16 cellular contexts compared by ENCODE assay signal in genomic region chr22:49899530-49899929, GRCh38. TPM values are rescaled to one million over a fixed set of nuclear protein-coding genes. Genes with fewer than 3 reads are reported as not detected.
A peak's percentile ranks its signal among the peaks of the same experiment; 100 is the strongest.
DNase-seq lines count a peak whose midpoint lies in the region; ATAC-seq, FAIRE-seq and TF ChIP-seq lines count a peak whose summit lies in the region.
"Had no signal": no experiment of that assay in that cellular context is flagged by ENCODE, and none has a peak within 500 bp of the region (broad histone marks: within the 10 kb centered on the region; RNA-seq: fewer than 3 reads in every experiment).

No MANE protein-coding gene starts in this region.

- H3K27ac ChIP-seq in GM12878 (ENCODE audit: control insufficient read depth, insufficient read depth) (no peak overlapping the region), brain microvascular endothelial cell (no peak overlapping the region)
- H3K27ac ChIP-seq: A549 had no signal

- no TSS peak for BruUV-seq in GM12878 (replicated peaks; lab: Mats Ljungman, UMichigan)

- no peak overlapping the region for H3K9ac ChIP-seq in GM12878 (ENCODE audit: control insufficient read depth, insufficient read depth, low read length)

- H3K4me3 ChIP-seq in GM12878 (no peak overlapping the region), brain microvascular endothelial cell (ENCODE audit: low read depth, low read length) (no peak overlapping the region)
- H3K4me3 ChIP-seq: A549, GM23338 had no signal

- DNase-seq in stimulated activated naive CD8-positive, alpha-beta T cell treated with anti-CD3 and anti-CD28 coated beads, Interleukin-15, amount 100 ng/mL, for 72 hours = no peak
- no peak for DNase-seq in stimulated activated naive CD8-positive, alpha-beta T cell treated with anti-CD3 and anti-CD28 coated beads, Interleukin-15, Interleukin-2, amounts not matched to agents 100 U/mL and 50 U/mL, for 24 hours
- DNase-seq in GM12878 (ENCODE audit: low read depth, low spot score) (no peak), T1000 (lab: John Stamatoyannopoulos, UW) (no peak), brain microvascular endothelial cell (no peak)
- no peak for DNase-seq in natural killer cell treated with Interleukin-12 subunit alpha and Interleukin-12 subunit beta and Interleukin-15 and Interleukin-18, amount 100 ng/mL, for 72 hours (ENCODE audit: low spot score)
- DNase-seq: Caco-2; CD8-positive, alpha-beta memory T cell; DND-41; GDM1; H7 had no signal

- WGBS in GM12878 (ENCODE audit: insufficient coverage, insufficient replicate concordance, low lambda C conversion rate, missing lambda C conversion rate) = 53% methylated on average over 6 of the region's 6 CpGs

- H3K9me3 Mint-ChIP-seq in stimulated activated naive CD8-positive, alpha-beta T cell treated with anti-CD3 and anti-CD28 coated beads, Interleukin-15, amount 100 ng/mL, for 72 hours = peaks cover 8 to 19% of the 10 kb centered on the region in 2 donors
- peaks cover 4% of the 10 kb centered on the region for H3K9me3 Mint-ChIP-seq in natural killer cell treated with Interleukin-12 subunit alpha and Interleukin-12 subunit beta and Interleukin-15 and Interleukin-18, amount 100 ng/mL, for 72 hours
- H3K9me3 Mint-ChIP-seq: CD8-positive, alpha-beta memory T cell had no signal

- no peak for TF ChIP-seq EP300 in GM12878 (IDR thresholded peaks at IDR 0.05; ENCODE audit: borderline replicate concordance in 1 of 2, control insufficient read depth in 1 of 2, low read depth in 2 of 2, low read length in 2 of 2)

- peak; percentile 80 for ATAC-seq in stimulated activated naive CD8-positive, alpha-beta T cell treated with anti-CD3 and anti-CD28 coated beads, Interleukin-15, amount 100 ng/mL, for 72 hours
- ATAC-seq in stimulated activated naive CD8-positive, alpha-beta T cell treated with anti-CD3 and anti-CD28 coated beads, Interleukin-15, Interleukin-2, amounts not matched to agents 100 U/mL and 50 U/mL, for 24 hours = no peak
- ATAC-seq in GM12878 (peak; percentile 73), HG03159 (IDR thresholded peaks at IDR 0.05; ENCODE audit: unreplicated experiment) (no peak)
- ATAC-seq in natural killer cell treated with Interleukin-12 subunit alpha and Interleukin-12 subunit beta and Interleukin-15 and Interleukin-18, amount 100 ng/mL, for 72 hours = peak; percentile 60 to 87
- ATAC-seq: A549, GM23338 had no signal

- peaks cover 8% of the 10 kb centered on the region for H3K4me1 Mint-ChIP-seq in stimulated activated naive CD8-positive, alpha-beta T cell treated with anti-CD3 and anti-CD28 coated beads, Interleukin-15, amount 100 ng/mL, for 72 hours
- H3K4me1 Mint-ChIP-seq in natural killer cell treated with Interleukin-12 subunit alpha and Interleukin-12 subunit beta and Interleukin-15 and Interleukin-18, amount 100 ng/mL, for 72 hours (ENCODE audit: low read depth in 2 of 2) = peaks cover 10 to 24% of the 10 kb centered on the region in 2 donors
- H3K4me1 Mint-ChIP-seq: CD14-positive monocyte, IgD-negative memory B cell had no signal

- H3K4me1 ChIP-seq in GM12878 (ENCODE audit: control insufficient read depth, insufficient read depth, low read length) = no peaks in the 10 kb centered on the region
- H3K4me1 ChIP-seq: A549, Caco-2 had no signal

- H3K27me3 ChIP-seq in GM12878 (replicated peaks in 1 of 2; ENCODE audit: control insufficient read depth in 2 of 2, insufficient read depth in 2 of 2, low read length in 1 of 2) (no peaks in the 10 kb centered on the region), brain microvascular endothelial cell (replicated peaks) (no peaks in the 10 kb centered on the region)

- H3K4me3 Mint-ChIP-seq in stimulated activated naive CD8-positive, alpha-beta T cell treated with anti-CD3 and anti-CD28 coated beads, Interleukin-15, amount 100 ng/mL, for 72 hours = no peak overlapping the region
- no peak overlapping the region for H3K4me3 Mint-ChIP-seq in natural killer cell treated with Interleukin-12 subunit alpha and Interleukin-12 subunit beta and Interleukin-15 and Interleukin-18, amount 100 ng/mL, for 72 hours
- H3K4me3 Mint-ChIP-seq: CD14-positive monocyte; CD8-positive, alpha-beta memory T cell; GM23338; IgD-negative memory B cell had no signal

- TF ChIP-seq POLR2A in GM12878 (IDR thresholded peaks at IDR 0.05; ENCODE audit: low read depth, low read length) = no peak

- no peak for TF ChIP-seq CTCF in GM12878 (IDR thresholded peaks at IDR 0.05 in 2 of 3, conservative IDR thresholded peaks at IDR 0.05 in 1 of 3; ENCODE audit: control insufficient read depth in 2 of 3, extremely low read depth in 1 of 3, insufficient read depth in 1 of 3, low read depth in 3 of 3, low read length in 3 of 3)
- no peak for TF ChIP-seq CTCF in brain microvascular endothelial cell (IDR thresholded peaks at IDR 0.05; ENCODE audit: low read depth, low read length, missing control alignments)

- no peaks in the 10 kb centered on the region; the same call in 2 of the 3 replicates for H3K9me3 ChIP-seq in GM12878 (replicated peaks; ENCODE audit: control insufficient read depth, insufficient read depth, low read length)
- H3K9me3 ChIP-seq: A549, Caco-2 had no signal

- POLR2A ChIA-PET in GM12878 (lab: Charles Lee) = interaction anchor here (1.1 kb wide), 1 partner anchor 45 kb away, joined by 3 read pairs; no protein-coding TSS in a partner anchor

- H2AFZ ChIP-seq in GM12878 (ENCODE audit: control insufficient read depth, low read depth, low read length) = no peak overlapping the region
- H2AFZ ChIP-seq: GM23338 had no signal

- H3K36me3 ChIP-seq in GM12878 (ENCODE audit: control insufficient read depth in 2 of 2, insufficient read depth in 2 of 2, low read length in 1 of 2) (peaks cover 3 to 15% of the 10 kb centered on the region in 2 experiments), brain microvascular endothelial cell (replicated peaks) (peaks cover 7% of the 10 kb centered on the region)

- intact Hi-C loops in GM12878 (cut with micrococcal nuclease; ENCODE audit: unreplicated experiment) = no loop called here

- no peaks in the 10 kb centered on the region for H4K20me1 ChIP-seq in GM12878 (ENCODE audit: control insufficient read depth, insufficient read depth)

- RAD21 ChIA-PET in GM12878 (lab: Charles Lee; ENCODE audit: unreplicated experiment) = no interaction called here

- H3K79me2 ChIP-seq in GM12878 (ENCODE audit: control insufficient read depth, insufficient read depth, low read length) = no peaks in the 10 kb centered on the region

- peak overlapping the region in 1 of 2 donors; percentile 72 for H3K27ac Mint-ChIP-seq in stimulated activated naive CD8-positive, alpha-beta T cell treated with anti-CD3 and anti-CD28 coated beads, Interleukin-15, amount 100 ng/mL, for 72 hours
- peak overlapping the region in 1 of 2 donors; percentile 43 for H3K27ac Mint-ChIP-seq in natural killer cell treated with Interleukin-12 subunit alpha and Interleukin-12 subunit beta and Interleukin-15 and Interleukin-18, amount 100 ng/mL, for 72 hours
- H3K27ac Mint-ChIP-seq: GM23338 had no signal

- FAIRE-seq in GM12878 (lab: Jason Lieb, UNC) = no peak
- FAIRE-seq: A549 had no signal

- CTCF ChIA-PET in GM12878 (lab: Yijun Ruan, JAX) = no interaction called here

- in situ Hi-C loops in GM12878 (cut with MboI) = no loop called here
- in situ Hi-C loops in brain microvascular endothelial cell (cut with HindIII; ENCODE audit: low pct_ligation_motif_present, low sequenced_read_pairs) = no loop called here

- no peak for TF ChIP-seq RAD21 in GM12878 (IDR thresholded peaks at IDR 0.05; ENCODE audit: insufficient read depth, low read depth, low read length)

- SMC1A ChIA-PET in GM12878 (lab: Charles Lee; ENCODE audit: uncharacterized antibody, unreplicated experiment) = no interaction called here

- H3K27me3 Mint-ChIP-seq in stimulated activated naive CD8-positive, alpha-beta T cell treated with anti-CD3 and anti-CD28 coated beads, Interleukin-15, amount 100 ng/mL, for 72 hours = no peaks in the 10 kb centered on the region
- no peaks in the 10 kb centered on the region for H3K27me3 Mint-ChIP-seq in natural killer cell treated with Interleukin-12 subunit alpha and Interleukin-12 subunit beta and Interleukin-15 and Interleukin-18, amount 100 ng/mL, for 72 hours
- H3K27me3 Mint-ChIP-seq: CD8-positive, alpha-beta memory T cell; IgD-negative memory B cell had no signal

- H3K4me2 ChIP-seq in GM12878 (ENCODE audit: control insufficient read depth, insufficient read depth) = no peak overlapping the region
- H3K4me2 ChIP-seq: A549, GM23338 had no signal

- peaks cover 11% of the 10 kb centered on the region for H3K36me3 Mint-ChIP-seq in natural killer cell treated with Interleukin-12 subunit alpha and Interleukin-12 subunit beta and Interleukin-15 and Interleukin-18, amount 100 ng/mL, for 72 hours

RNA-seq across cellular contexts. Expression of gene ALG12, which starts 18.7 kb away (rescaled TPM):
- 43.7 and 49.4 TPM in 2 replicates for total RNA-seq in GM12878 (2013; cell fraction: nucleolus; rRNA removed)
- total RNA-seq in GM12878 (2014; rRNA removed) (9.8 and 10.5 TPM in 2 replicates), GM12878 (2014; rRNA removed; fragmentation: Illumina TruSeq; extraction: Trizol) (3.3 and 3.7 TPM in 2 replicates), GM12878 (2021) (15.8 and 16.6 TPM in 2 replicates)
- 4.7 TPM for polyA plus RNA-seq in GM12878 (2011; ENCODE audit: low read depth)
- polyA plus RNA-seq in GM12878 (2011; rRNA removed) (2.2 and 5.2 TPM in 2 replicates), GM12878 (2014; fragmentation: Illumina TruSeq; extraction: Trizol) (0.79 and 4.3 TPM in 2 replicates), GM12878 (2014; fragmentation: Nextera tagmentation; extraction: Ambion mirVana) (under 1 TPM; 0.22 to 0.37 TPM), GM12878 (2014; rRNA removed) (8.0 and 9.7 TPM in 2 replicates), GM12878 (2016; fragmentation: Nextera tagmentation; extraction: Ambion mirVana) (10 to 100 TPM; 17.9 to 23.4 TPM)
- polyA plus RNA-seq in GM12878 (2011; cell fraction: cytosol; rRNA removed) = 7.2 and 10.1 TPM in 2 replicates
- polyA plus RNA-seq in GM12878 (2011; cell fraction: nucleus; rRNA removed) = 18.2 and 19.7 TPM in 2 replicates
- 12.4 and 15.1 TPM in 2 replicates for polyA plus RNA-seq in GM12878 (2012)
- 6.0 and 20.6 TPM in 2 replicates for polyA minus RNA-seq in GM12878 (2011; rRNA and poly(A)+ RNA removed)
- polyA minus RNA-seq in GM12878 (2011; cell fraction: cytosol; rRNA and poly(A)+ RNA removed) = 3.6 and 4.7 TPM in 2 replicates
- polyA minus RNA-seq in GM12878 (2011; cell fraction: nucleus; rRNA and poly(A)+ RNA removed) = 3.4 and 4.7 TPM in 2 replicates
- total RNA-seq in natural killer cell treated with Interleukin-12 subunit alpha and Interleukin-12 subunit beta and Interleukin-15 and Interleukin-18, amount 100 ng/mL, for 72 hours = 10 to 100 TPM; 19.3 to 22.9 TPM

RNA-seq across cellular contexts. Expression of gene CRELD2, which starts 18.9 kb away (rescaled TPM):
- total RNA-seq in GM12878 (2013; cell fraction: nucleolus; rRNA removed) = 19.9 and 22.8 TPM in 2 replicates
- total RNA-seq in GM12878 (2014; rRNA removed) (37.9 and 49.5 TPM in 2 replicates), GM12878 (2014; rRNA removed; fragmentation: Illumina TruSeq; extraction: Trizol) (16.1 and 16.5 TPM in 2 replicates), GM12878 (2021) (40.6 and 48.1 TPM in 2 replicates)
- polyA plus RNA-seq in GM12878 (2011; ENCODE audit: low read depth) = 17.3 TPM
- polyA plus RNA-seq in GM12878 (2011; rRNA removed) (8.4 and 14.0 TPM in 2 replicates), GM12878 (2014; fragmentation: Illumina TruSeq; extraction: Trizol) (3.2 and 11.9 TPM in 2 replicates), GM12878 (2014; fragmentation: Nextera tagmentation; extraction: Ambion mirVana) (10 to 100 TPM in 1 of 2 experiments, 1 to 10 TPM in 1; 9.4 to 15.0 TPM), GM12878 (2014; rRNA removed) (35.7 and 45.0 TPM in 2 replicates), GM12878 (2016; fragmentation: Nextera tagmentation; extraction: Ambion mirVana) (100 to 1,000 TPM in 1 of 2 experiments, 10 to 100 TPM in 1; 97.0 to 111 TPM)
- polyA plus RNA-seq in GM12878 (2011; cell fraction: cytosol; rRNA removed) = 22.4 and 29.3 TPM in 2 replicates
- 40.8 and 53.1 TPM in 2 replicates for polyA plus RNA-seq in GM12878 (2011; cell fraction: nucleus; rRNA removed)
- 33.5 and 34.5 TPM in 2 replicates for polyA plus RNA-seq in GM12878 (2012)
- polyA minus RNA-seq in GM12878 (2011; rRNA and poly(A)+ RNA removed) = 5.8 and 7.4 TPM in 2 replicates
- 5.6 TPM in 2 replicates for polyA minus RNA-seq in GM12878 (2011; cell fraction: cytosol; rRNA and poly(A)+ RNA removed)
- 5.1 and 8.7 TPM in 2 replicates for polyA minus RNA-seq in GM12878 (2011; cell fraction: nucleus; rRNA and poly(A)+ RNA removed)
- total RNA-seq in natural killer cell treated with Interleukin-12 subunit alpha and Interleukin-12 subunit beta and Interleukin-15 and Interleukin-18, amount 100 ng/mL, for 72 hours = 10 to 100 TPM; 59.5 to 75.7 TPM

RNA-seq across cellular contexts. Expression of gene ZBED4, which starts 45.9 kb away (rescaled TPM):
- total RNA-seq in GM12878 (2013; cell fraction: nucleolus; rRNA removed) = 28.5 and 31.8 TPM in 2 replicates
- 14.1 and 14.7 TPM in 2 replicates for total RNA-seq in GM12878 (2014; rRNA removed)
- 9.0 and 9.9 TPM in 2 replicates for total RNA-seq in GM12878 (2014; rRNA removed; fragmentation: Illumina TruSeq; extraction: Trizol)
- 21.2 and 21.6 TPM in 2 replicates for total RNA-seq in GM12878 (2021)
- polyA plus RNA-seq in GM12878 (2011; ENCODE audit: low read depth) = 7.8 TPM
- 3.9 and 6.1 TPM in 2 replicates for polyA plus RNA-seq in GM12878 (2011; rRNA removed)
- polyA plus RNA-seq in GM12878 (2011; cell fraction: cytosol; rRNA removed) = 6.0 and 8.5 TPM in 2 replicates
- polyA plus RNA-seq in GM12878 (2011; cell fraction: nucleus; rRNA removed) = 10.7 and 13.5 TPM in 2 replicates
- 11.6 and 11.8 TPM in 2 replicates for polyA plus RNA-seq in GM12878 (2012)
- polyA plus RNA-seq in GM12878 (2014; fragmentation: Illumina TruSeq; extraction: Trizol) = 10.6 and 14.9 TPM in 2 replicates
- 1 to 10 TPM; 2.3 to 2.7 TPM for polyA plus RNA-seq in GM12878 (2014; fragmentation: Nextera tagmentation; extraction: Ambion mirVana)
- 10.6 and 11.0 TPM in 2 replicates for polyA plus RNA-seq in GM12878 (2014; rRNA removed)
- 10 to 100 TPM; 14.9 to 16.8 TPM for polyA plus RNA-seq in GM12878 (2016; fragmentation: Nextera tagmentation; extraction: Ambion mirVana)
- polyA minus RNA-seq in GM12878 (2011; rRNA and poly(A)+ RNA removed) = 8.4 and 11.6 TPM in 2 replicates
- 7.1 and 7.4 TPM in 2 replicates for polyA minus RNA-seq in GM12878 (2011; cell fraction: cytosol; rRNA and poly(A)+ RNA removed)
- polyA minus RNA-seq in GM12878 (2011; cell fraction: nucleus; rRNA and poly(A)+ RNA removed) = 4.6 and 9.8 TPM in 2 replicates
- total RNA-seq in natural killer cell treated with Interleukin-12 subunit alpha and Interleukin-12 subunit beta and Interleukin-15 and Interleukin-18, amount 100 ng/mL, for 72 hours = 10 to 100 TPM; 18.3 to 30.7 TPM

Comparison
In these comparisons a context has a peak if more than half of its experiments do, and no peak if none do; other contexts are left out.
1. ATAC-seq: peak in stimulated activated naive CD8-positive, alpha-beta T cell treated with anti-CD3 and anti-CD28 coated beads, Interleukin-15, amount 100 ng/mL, for 72 hours (single experiment), GM12878 (single experiment) and natural killer cell treated with Interleukin-12 subunit alpha and Interleukin-12 subunit beta and Interleukin-15 and Interleukin-18, amount 100 ng/mL, for 72 hours (2 of 2); none in stimulated activated naive CD8-positive, alpha-beta T cell treated with anti-CD3 and anti-CD28 coated beads, Interleukin-15, Interleukin-2, amounts not matched to agents 100 U/mL and 50 U/mL, for 24 hours (single experiment) and HG03159 (single experiment).